ENCODE assay signal across 11 cellular contexts in genomic region chr19:47780215-47780551, GRCh38. TPM values are rescaled to one million over a fixed set of nuclear protein-coding genes. Genes with fewer than 3 reads are reported as not detected.
DNase-seq lines count a peak whose midpoint lies in the region; ATAC-seq and TF ChIP-seq lines count a peak whose summit lies in the region.
"Had no signal": no experiment of that assay in that cellular context is flagged by ENCODE, and none has a peak within 500 bp of the region (broad histone marks: within the 10 kb centered on the region; RNA-seq: fewer than 3 reads in every experiment).

No MANE protein-coding gene starts in this region.

- H3K4me1 Mint-ChIP-seq in chondrocyte (ENCODE audit: low read depth), result peaks cover 38% of the 10 kb centered on the region

- ATAC-seq in heart right ventricle (no peak), Right ventricle myocardium superior (ENCODE audit: poor library complexity) (no peak), HG03521 (IDR thresholded peaks at IDR 0.05; ENCODE audit: unreplicated experiment) (no peak)

- H3K9me3 ChIP-seq in heart right ventricle (no peaks in the 10 kb centered on the region), vagina (no peaks in the 10 kb centered on the region)

- WGBS in heart right ventricle, 2 donors, result 36 to 45% methylated on average over 9 of the region's 9 CpGs

- H3K36me3 Mint-ChIP-seq in chondrocyte (ENCODE audit: low read depth), result peaks cover 21% of the 10 kb centered on the region

- intact Hi-C loops in heart right ventricle (cut with DNase I) (loop anchor here in 2 of 10 donors (5.0 kb wide), 2 partner anchors 33 to 68 kb away; partner anchors contain the start of genes EHD2 (in 1 of the 2) and NOP53 (in 1 of the 2)), Right ventricle myocardium superior (cut with DNase I) (no loop called here), vagina (cut with DNase I) (loop anchor here (10.0 kb wide), 1 partner anchor 65 kb away; the partner anchor contains the start of gene EHD2)

- TF ChIP-seq POLR2A in vagina (IDR thresholded peaks at IDR 0.05), result no peak

- TF ChIP-seq CTCF in heart right ventricle (IDR thresholded peaks at IDR 0.05) (no peak), chondrocyte (IDR thresholded peaks at IDR 0.05) (no peak), vagina (IDR thresholded peaks at IDR 0.05) (no peak)

- peak overlapping the region; percentile 31 to 100 (median 90) for H3K4me3 ChIP-seq in heart right ventricle
- H3K4me3 ChIP-seq in vagina, result peak overlapping the region; percentile 86

- no peaks in the 10 kb centered on the region for H3K9me3 Mint-ChIP-seq in chondrocyte (ENCODE audit: low read depth)

- DNase-seq in heart right ventricle (no peak), Right ventricle myocardium superior (no peak), chondrocyte (ENCODE audit: low spot score) (no peak), myocyte (ENCODE audit: low read depth) (peak; percentile 69), vagina (ENCODE audit: extremely low spot score in 2 of 2) (no peak), anterior cingulate cortex (lab: John Stamatoyannopoulos, UW) (no peak), Ammon's horn (ENCODE audit: low spot score) (no peak)
- DNase-seq: DMS153, MM.1S had no signal

- peak overlapping the region; percentile 98 for H3K4me3 Mint-ChIP-seq in chondrocyte (ENCODE audit: unreplicated experiment)

- H3K27me3 Mint-ChIP-seq in chondrocyte (ENCODE audit: low read depth), result no peaks in the 10 kb centered on the region

- H3K27me3 ChIP-seq in heart right ventricle, result no peaks in the 10 kb centered on the region
- H3K27me3 ChIP-seq in vagina, result no peaks in the 10 kb centered on the region

- H3K4me1 ChIP-seq in heart right ventricle (peaks cover 10 to 59% (median 45%) of the 10 kb centered on the region in 9 donors), vagina (peaks cover 47% of the 10 kb centered on the region)

- H3K36me3 ChIP-seq in heart right ventricle, result peaks cover 0 to 48% (median 25%) of the 10 kb centered on the region in 9 donors
- peaks cover 0 to 33% of the 10 kb centered on the region in 2 donors for H3K36me3 ChIP-seq in vagina

- H3K27ac Mint-ChIP-seq in chondrocyte (ENCODE audit: unreplicated experiment), result peak overlapping the region; percentile 94

- H3K27ac ChIP-seq in heart right ventricle (peak overlapping the region; percentile 98 to 100 (median 99)), vagina (peak overlapping the region; percentile 99)

RNA-seq across cellular contexts. Expression of gene SELENOW, which starts 1.7 kb away (rescaled TPM):
- 1,000 to 10,000 TPM in 5 of 10 donors, 100 to 1,000 TPM in 5; 828 to 1,621 (median 1,009) TPM for total RNA-seq in heart right ventricle
- 1,000 to 10,000 TPM in 1 of 2 donors, 100 to 1,000 TPM in 1; 711 to 1,774 TPM for polyA plus RNA-seq in heart right ventricle
- 1,241 TPM for total RNA-seq in Right ventricle myocardium superior
- total RNA-seq in chondrocyte, result 285 to 351 TPM (median 337 TPM) in 3 replicates
- total RNA-seq in myocyte, result 2,157 and 3,026 TPM in 2 replicates
- 740 TPM for polyA plus RNA-seq in myocyte (2012)
- 442 TPM for total RNA-seq in vagina

RNA-seq across cellular contexts. Expression of gene TPRX1, which starts 24.2 kb away (rescaled TPM):
- total RNA-seq in heart right ventricle (not detected), Right ventricle myocardium superior (not detected), chondrocyte (not detected in 3 replicates), myocyte (not detected in 2 replicates), vagina (not detected)
- not detected for polyA plus RNA-seq in heart right ventricle
- polyA plus RNA-seq in myocyte (2012), result not detected
- total RNA-seq: glomerular endothelial cell had no signal

RNA-seq across cellular contexts. Expression of gene NOP53, which starts 34.8 kb away (rescaled TPM):
- total RNA-seq in heart right ventricle (100 to 1,000 TPM; 131 to 208 (median 177) TPM), Right ventricle myocardium superior (153 TPM), chondrocyte (91.7 to 122 TPM (median 108 TPM) in 3 replicates), myocyte (101 and 106 TPM in 2 replicates), vagina (517 TPM)
- polyA plus RNA-seq in heart right ventricle, result 100 to 1,000 TPM; 210 to 256 TPM
- polyA plus RNA-seq in myocyte (2012), result 164 TPM

RNA-seq across cellular contexts. Expression of gene CRX, which starts 41.6 kb away (rescaled TPM):
- total RNA-seq in heart right ventricle (not detected), Right ventricle myocardium superior (not detected), chondrocyte (not detected in 3 replicates), myocyte (not detected in 2 replicates), vagina (not detected)
- not detected for polyA plus RNA-seq in heart right ventricle
- not detected for polyA plus RNA-seq in myocyte (2012)
- total RNA-seq: glomerular endothelial cell had no signal
